Comparison of ENCODE assay signal across 25 cellular contexts in the genomic region with DNA sequence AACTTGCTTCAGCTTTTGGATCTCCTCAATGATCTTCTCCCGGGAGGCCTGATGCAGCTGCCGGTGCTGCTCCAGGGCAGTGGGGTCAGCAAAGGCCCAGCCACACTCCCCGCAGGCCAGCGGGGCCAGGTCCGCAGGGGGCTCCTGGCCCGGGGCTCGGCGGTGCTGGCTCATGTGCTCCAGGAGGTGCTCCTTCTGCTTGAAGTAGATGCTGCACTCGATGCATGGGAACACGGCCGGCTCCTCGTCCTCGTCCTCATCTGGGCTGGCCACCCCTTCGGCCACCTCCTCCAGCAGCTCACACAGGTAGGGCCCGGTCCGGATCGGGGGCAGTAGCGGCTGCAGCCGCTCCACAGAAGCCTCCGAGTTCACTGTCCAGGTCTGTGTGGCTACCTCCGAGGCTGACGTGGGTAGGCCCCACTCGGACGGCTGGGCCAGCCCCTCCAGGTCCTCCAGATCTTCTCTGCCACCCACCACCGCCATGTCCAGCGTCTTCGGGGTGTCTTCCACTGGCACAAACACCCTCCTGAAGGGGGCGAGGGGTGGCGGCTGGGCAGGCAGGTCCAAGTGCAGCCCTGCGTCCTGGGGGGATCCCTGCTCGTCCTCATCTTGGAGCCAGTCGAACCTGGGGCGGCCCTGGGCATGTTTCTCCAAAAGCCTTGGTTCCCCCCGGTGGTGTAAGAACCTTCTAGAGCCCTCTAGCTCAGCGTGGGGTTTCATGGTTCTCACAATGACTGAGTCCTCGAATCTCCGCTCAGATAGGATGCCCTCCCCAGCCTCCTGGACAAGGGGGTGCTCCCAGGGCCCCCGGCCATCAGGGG. TPM values are rescaled to one million over a fixed set of nuclear protein-coding genes. Genes with fewer than 3 reads are reported as not detected.
"Had no signal": no experiment of that assay in that cellular context is flagged by ENCODE, and none has a peak within 500 bp of the region (broad histone marks: within the 10 kb centered on the region; RNA-seq: fewer than 3 reads in every experiment).

No MANE protein-coding gene starts in this region.

- H3K36me3 ChIP-seq: right lobe of liver, thyroid gland, vagina had no signal

- H3K9ac ChIP-seq: parathyroid adenoma had no signal

- DNase-seq: effector CD8-positive, alpha-beta T cell; endodermal cell; foreskin fibroblast; head of caudate nucleus; natural killer cell; right lobe of liver; stimulated activated CD4-positive, alpha-beta T cell treated with anti-CD3 and anti-CD28 coated beads, Interleukin-2, amount 100 ng/mL, for 24 hours; stimulated activated CD4-positive, alpha-beta T cell treated with anti-CD3 and anti-CD28 coated beads, Interleukin-4, amount 100 ng/mL, for 24 hours; stimulated activated naive CD4-positive, alpha-beta T cell treated with Interleukin-2 at 50 U/mL for 16 hours; stomach; thyroid gland; trophoblast cell had no signal

- H3K4me2 ChIP-seq: hepatocyte had no signal

- H3K27ac ChIP-seq: epithelial cell of prostate, gastrocnemius medialis, hepatocyte, parathyroid adenoma, right lobe of liver, stomach, thyroid gland, vagina had no signal

- H3K9me3 ChIP-seq: gastrocnemius medialis, right lobe of liver, stomach, thyroid gland, vagina had no signal

- H3K4me3 ChIP-seq: gastrocnemius medialis, hepatocyte, lung, right lobe of liver, stomach, thyroid gland, vagina had no signal

- H3K4me1 ChIP-seq: parathyroid adenoma, thyroid gland had no signal

- H3K27me3 ChIP-seq: gastrocnemius medialis, hepatocyte, right lobe of liver, stomach, thyroid gland, vagina had no signal

RNA-seq across cellular contexts. Expression of a gene that starts 24.3 kb away (rescaled TPM):
- total RNA-seq: endodermal cell, progenitor cell of endocrine pancreas had no signal

RNA-seq across cellular contexts. Expression of a gene that starts 39.3 kb away (rescaled TPM):
- total RNA-seq: endodermal cell, esophagus mucosa, gastrocnemius medialis, hepatocyte, lung, mononuclear cell, osteoblast, progenitor cell of endocrine pancreas, stomach, subcutaneous adipose tissue, temporal lobe, thyroid gland, vagina had no signal
- polyA plus RNA-seq: hepatocyte, neural cell, stomach had no signal
